ENCODE assay signal across 32 cellular contexts in the genomic region with DNA sequence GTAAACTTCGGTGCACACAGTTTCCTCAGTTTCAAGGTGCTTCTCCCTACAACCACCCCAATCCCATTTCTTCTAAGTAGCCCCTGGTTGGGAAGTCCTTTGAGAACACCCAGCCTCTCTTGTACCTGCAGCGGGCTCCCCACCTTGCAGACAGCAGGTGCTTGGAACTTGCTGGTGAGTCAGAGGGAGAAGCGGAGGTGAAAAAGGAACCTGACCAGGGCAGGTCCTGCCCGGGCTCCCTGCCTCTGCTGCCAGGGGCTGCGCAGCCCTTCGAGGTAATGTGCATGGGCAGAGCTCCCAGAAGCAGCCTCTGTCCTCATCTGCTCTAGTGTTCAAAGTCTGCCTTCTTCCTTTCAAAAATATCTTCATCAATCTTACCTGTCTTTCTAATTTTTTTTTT.
"Had no signal": no experiment of that assay in that cellular context is flagged by ENCODE, and none has a peak within 500 bp of the region (broad histone marks: within the 10 kb centered on the region; RNA-seq: fewer than 3 reads in every experiment).

No MANE protein-coding gene starts in this region.

- H3K27ac ChIP-seq: colonic mucosa, dorsolateral prefrontal cortex, gastrocnemius medialis, pancreas, psoas muscle, sigmoid colon, vagina had no signal

- H3K36me3 ChIP-seq: colonic mucosa, gastrocnemius medialis, pancreas, sigmoid colon, vagina had no signal

- H3K4me3 ChIP-seq: colonic mucosa, dorsolateral prefrontal cortex, gastrocnemius medialis, pancreas, psoas muscle, sigmoid colon, vagina had no signal

- H3K4me1 ChIP-seq: colonic mucosa, gastrocnemius medialis, pancreas, psoas muscle, sigmoid colon, vagina had no signal

- H3K9me3 ChIP-seq: colonic mucosa, gastrocnemius medialis, pancreas, psoas muscle, sigmoid colon, vagina had no signal

- H3K27me3 ChIP-seq: colonic mucosa, pancreas, sigmoid colon, vagina had no signal

- ATAC-seq: gastrocnemius medialis; left cardiac atrium; pancreas; psoas muscle; stimulated activated memory B cell treated with anti-CD40 and anti-IgM and Interleukin-4, amounts not matched to agents 10 μg/mL and 1 μg/mL and 100 μg/mL, for 72 hours; stimulated activated naive CD8-positive, alpha-beta T cell treated with anti-CD3 and anti-CD28 coated beads, Interleukin-15, amount 100 ng/mL, for 72 hours; WTC11 had no signal

- H3K9me3 Mint-ChIP-seq: mesothelial cell of epicardium; naive B cell; nephron progenitor cell; stimulated activated memory B cell treated with anti-CD40 and anti-IgM and Interleukin-4, amounts not matched to agents 10 μg/mL and 1 μg/mL and 100 μg/mL, for 72 hours; stimulated activated naive CD8-positive, alpha-beta T cell treated with anti-CD3 and anti-CD28 coated beads, Interleukin-15, amount 100 ng/mL, for 72 hours; T-helper 1 cell treated with Interleukin-12 subunit alpha and Interleukin-12 subunit beta and Interleukin-4 antibody, amounts not matched to agents 30 μg/mL and 1 μg/mL, for 36 hours; type B pancreatic cell; WTC11 had no signal

- H3K4me1 Mint-ChIP-seq: mesothelial cell of epicardium; naive B cell; nephron progenitor cell; stimulated activated memory B cell treated with anti-CD40 and anti-IgM and Interleukin-4, amounts not matched to agents 10 μg/mL and 1 μg/mL and 100 μg/mL, for 72 hours; stimulated activated naive CD8-positive, alpha-beta T cell treated with anti-CD3 and anti-CD28 coated beads, Interleukin-15, amount 100 ng/mL, for 72 hours; WTC11 had no signal

- H3K36me3 Mint-ChIP-seq: activated naive CD8-positive, alpha-beta T cell; mesothelial cell of epicardium; naive B cell; stimulated activated memory B cell treated with anti-CD40 and anti-IgM and Interleukin-4, amounts not matched to agents 10 μg/mL and 1 μg/mL and 100 μg/mL, for 72 hours; type B pancreatic cell; WTC11 had no signal

- H3K4me3 Mint-ChIP-seq: activated naive CD8-positive, alpha-beta T cell; mesothelial cell of epicardium; naive B cell; nephron progenitor cell; stimulated activated memory B cell treated with anti-CD40 and anti-IgM and Interleukin-4, amounts not matched to agents 10 μg/mL and 1 μg/mL and 100 μg/mL, for 72 hours; stimulated activated naive CD8-positive, alpha-beta T cell treated with anti-CD3 and anti-CD28 coated beads, Interleukin-15, amount 100 ng/mL, for 72 hours; T-helper 1 cell treated with Interleukin-12 subunit alpha and Interleukin-12 subunit beta and Interleukin-4 antibody, amounts not matched to agents 30 μg/mL and 1 μg/mL, for 36 hours; type B pancreatic cell; WTC11 had no signal

- DNase-seq: activated CD4-positive, alpha-beta T cell treated with anti-CD3 and anti-CD28 coated beads, Interleukin-2, amount 50 U/mL, for 4 hours; activated effector memory CD4-positive, alpha-beta T cell treated with Interleukin-2 at 50 U/mL for 16 hours; activated naive CD4-positive, alpha-beta T cell treated with Interleukin-2 at 50 U/mL for 16 hours; activated T-cell treated with anti-CD3 and anti-CD28 coated beads for 4 hours; anterior cingulate cortex; colonic mucosa; dorsolateral prefrontal cortex; effector memory CD4-positive, alpha-beta T cell; gastrocnemius medialis; glutamatergic neuron; left cardiac atrium; naive B cell; nephron progenitor cell; psoas muscle; sigmoid colon; small intestine; stimulated activated CD4-positive, alpha-beta T cell treated with anti-CD3 and anti-CD28 coated beads, Interleukin-1b, Interleukin-23, amount 100 ng/mL, for 48 hours; stimulated activated CD4-positive, alpha-beta T cell treated with anti-CD3 and anti-CD28 coated beads, Interleukin-4, amount 100 ng/mL, for 4 hours; stimulated activated CD8-positive, alpha-beta memory T cell treated with anti-CD3 and anti-CD28 coated beads, Interleukin-4, amount 100 ng/mL, for 48 hours; stimulated activated naive CD8-positive, alpha-beta T cell treated with anti-CD3 and anti-CD28 coated beads, Interleukin-15, amount 100 ng/mL, for 72 hours; substantia nigra; T-helper 9 cell had no signal

- FAIRE-seq: bronchial epithelial cell, islet of Langerhans, pancreas, small intestine had no signal

- H3K27me3 Mint-ChIP-seq: activated naive CD8-positive, alpha-beta T cell; naive B cell; stimulated activated memory B cell treated with anti-CD40 and anti-IgM and Interleukin-4, amounts not matched to agents 10 μg/mL and 1 μg/mL and 100 μg/mL, for 72 hours; stimulated activated naive CD8-positive, alpha-beta T cell treated with anti-CD3 and anti-CD28 coated beads, Interleukin-15, amount 100 ng/mL, for 72 hours had no signal
